Comparison of ENCODE assay signal across 27 cellular contexts in the genomic region with DNA sequence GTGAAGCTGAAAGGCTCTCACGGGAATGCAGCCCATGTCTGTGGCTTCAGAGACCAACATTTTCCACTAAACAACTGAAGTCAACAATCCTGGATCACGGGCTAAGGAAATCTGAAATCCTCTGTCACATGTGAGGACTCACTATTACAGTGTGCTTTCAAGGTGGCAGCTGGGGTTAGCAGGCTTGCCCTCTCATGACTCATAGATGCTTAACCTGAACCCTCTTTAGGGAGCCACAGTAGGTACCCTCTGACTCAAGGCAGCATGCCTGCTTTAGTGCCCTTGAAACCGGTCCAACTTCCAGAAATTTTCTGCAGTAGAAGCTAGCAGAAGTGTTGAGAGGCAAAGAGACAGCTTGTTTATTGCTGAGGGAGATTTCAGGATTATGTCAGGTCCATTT.
A peak's percentile ranks its signal among the peaks of the same experiment; 100 is the strongest.
DNase-seq lines count a peak whose midpoint lies in the region; ATAC-seq and TF ChIP-seq lines count a peak whose summit lies in the region.
"Had no signal": no experiment of that assay in that cellular context is flagged by ENCODE, and none has a peak within 500 bp of the region (broad histone marks: within the 10 kb centered on the region; RNA-seq: fewer than 3 reads in every experiment).

No MANE protein-coding gene starts in this region.

- H3K4me3 ChIP-seq in colonic mucosa (no peak overlapping the region), gastroesophageal sphincter (no peak overlapping the region)
- H3K4me3 ChIP-seq: heart left ventricle, testis had no signal

- no peak for TF ChIP-seq EP300 in gastroesophageal sphincter (IDR thresholded peaks at IDR 0.05)

- ATAC-seq in GM18520 (IDR thresholded peaks at IDR 0.05; ENCODE audit: unreplicated experiment) = peak; percentile 29
- no peak for ATAC-seq in gastroesophageal sphincter
- ATAC-seq in GM18498 (IDR thresholded peaks at IDR 0.05; ENCODE audit: unreplicated experiment) = no peak
- ATAC-seq: activated naive CD8-positive, alpha-beta T cell treated with anti-CD3 and anti-CD28 coated beads, Interleukin-2, amount 50 U/mL, for 24 hours; heart left ventricle had no signal

- intact Hi-C loops in colonic mucosa (cut with DNase I) = no loop called here

- 0 to 29% methylated on average over 3 of the region's 3 CpGs for WGBS in gastroesophageal sphincter (ENCODE audit: low coverage in 1 of 2), 2 donors

- no peak for TF ChIP-seq POLR2A in gastroesophageal sphincter (IDR thresholded peaks at IDR 0.05)

- no peaks in the 10 kb centered on the region for H3K27me3 ChIP-seq in colonic mucosa
- H3K27me3 ChIP-seq in gastroesophageal sphincter = no peaks in the 10 kb centered on the region
- H3K27me3 ChIP-seq: heart left ventricle, testis had no signal

- H3K36me3 ChIP-seq in colonic mucosa (no peaks in the 10 kb centered on the region), gastroesophageal sphincter (no peaks in the 10 kb centered on the region)
- H3K36me3 ChIP-seq: heart left ventricle had no signal

- peak; percentile 59 for DNase-seq in DMS 273 (lab: John Stamatoyannopoulos, UW; ENCODE audit: unreplicated experiment)
- DNase-seq in NCI-H446 treated with DMSO at 0.1 percent for 48 hours (lab: John Stamatoyannopoulos, UW) = peak; percentile 72
- DNase-seq in renal cortical epithelial cell (ENCODE audit: low read depth) = peak; percentile 68
- DNase-seq in colonic mucosa = no peak
- no peak for DNase-seq in NCI-H1048 (lab: John Stamatoyannopoulos, UW)
- DNase-seq: ACHN; activated CD4-positive, alpha-beta memory T cell treated with anti-CD3 and anti-CD28 coated beads, Interleukin-2, amount 10 ng/mL, durations not matched to agents 7 days and 5 days; activated effector memory CD4-positive, alpha-beta T cell treated with Interleukin-2 at 50 U/mL for 16 hours; activated naive CD8-positive, alpha-beta T cell treated with anti-CD3 and anti-CD28 coated beads, Interleukin-2, amount 50 U/mL, for 24 hours; Caco-2; effector CD4-positive, alpha-beta T cell; EL; heart left ventricle; IMR-90; NCI-H1417; NCI-H2081; NCI-H510A; NK-92 treated with Interleukin-12 subunit alpha and Interleukin-12 subunit beta, amount 100 ng/mL, for 24 hours; nucleus accumbens; SIG-M5; stimulated activated CD4-positive, alpha-beta T cell treated with anti-CD3 and anti-CD28 coated beads, Interleukin-4, amount 100 ng/mL, for 1 hour; stimulated activated naive CD4-positive, alpha-beta T cell; SW 1271; testis had no signal

- H3K4me1 ChIP-seq in colonic mucosa (no peaks in the 10 kb centered on the region), gastroesophageal sphincter (peaks cover 0 to 18% (median 0%) of the 10 kb centered on the region in 3 donors)
- H3K4me1 ChIP-seq: Caco-2, heart left ventricle, testis had no signal

- H3K9me3 ChIP-seq in colonic mucosa (no peaks in the 10 kb centered on the region), gastroesophageal sphincter (no peaks in the 10 kb centered on the region)
- H3K9me3 ChIP-seq: Caco-2, testis had no signal

- H3K27ac ChIP-seq in colonic mucosa (no peak overlapping the region), gastroesophageal sphincter (no peak overlapping the region)
- H3K27ac ChIP-seq: heart left ventricle, testis had no signal

- TF ChIP-seq CTCF in colonic mucosa (IDR thresholded peaks at IDR 0.05) (no peak), gastroesophageal sphincter (IDR thresholded peaks at IDR 0.05) (no peak)

- no peak overlapping the region for H3K9ac ChIP-seq in colonic mucosa (ENCODE audit: low read depth in 2 of 2, low read length in 2 of 2)

Comparison
In these comparisons a context has a peak if more than half of its experiments do, and no peak if none do; other contexts are left out.
1. DNase-seq: peak in DMS 273 (single experiment), NCI-H446 treated with DMSO at 0.1 percent for 48 hours (single experiment) and renal cortical epithelial cell (single experiment); none in colonic mucosa (single experiment) and NCI-H1048 (single experiment).